24 cellular contexts compared by ENCODE assay signal in the genomic region with DNA sequence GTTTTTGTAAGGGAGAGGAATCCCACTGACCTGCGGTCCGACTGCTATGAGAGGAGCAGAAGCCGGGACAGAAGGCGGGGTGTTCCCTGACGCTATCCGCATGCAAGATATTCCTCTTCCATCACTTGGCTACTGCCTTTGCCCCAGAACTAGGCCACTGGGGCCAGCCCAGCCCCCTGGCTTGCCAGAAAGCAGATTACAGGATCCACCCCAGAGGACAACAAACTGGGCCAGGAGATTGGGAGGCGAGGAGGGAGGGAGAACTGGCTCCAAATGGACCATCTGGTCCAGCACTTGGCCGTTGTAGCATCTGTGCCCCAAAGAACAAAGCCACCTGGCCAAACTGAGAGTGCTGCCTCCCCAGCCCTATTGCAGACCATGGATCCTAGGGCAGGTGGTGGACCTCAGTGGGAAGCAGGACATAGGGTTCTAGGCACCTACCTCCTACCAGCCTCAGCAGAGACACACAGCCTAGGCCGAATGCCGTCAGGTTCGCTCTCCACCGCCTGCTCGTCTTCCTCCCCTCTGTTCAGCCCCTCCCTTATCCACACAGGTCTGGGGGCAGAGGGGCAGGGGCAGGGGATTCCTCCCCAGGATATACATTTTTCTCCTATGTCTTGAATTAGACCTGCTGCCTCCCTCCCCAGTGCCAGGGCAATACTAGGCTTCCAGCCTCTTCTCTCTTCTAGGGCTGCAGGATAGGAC. TPM values are rescaled to one million over a fixed set of nuclear protein-coding genes. Genes with fewer than 3 reads are reported as not detected.
DNase-seq lines count a peak whose midpoint lies in the region; ATAC-seq and TF ChIP-seq lines count a peak whose summit lies in the region.
"Had no signal": no experiment of that assay in that cellular context is flagged by ENCODE, and none has a peak within 500 bp of the region (broad histone marks: within the 10 kb centered on the region; RNA-seq: fewer than 3 reads in every experiment).

No MANE protein-coding gene starts in this region.

- peaks cover 20 to 26% of the 10 kb centered on the region in 2 donors for H3K4me1 Mint-ChIP-seq in natural killer cell treated with Interleukin-12 subunit alpha and Interleukin-12 subunit beta and Interleukin-15 and Interleukin-18, amount 100 ng/mL, for 72 hours (ENCODE audit: low read depth in 2 of 2)
- H3K4me1 Mint-ChIP-seq in natural killer cell (peaks cover 31% of the 10 kb centered on the region in 2 donors), nephron (peaks cover 21% of the 10 kb centered on the region)

- no peak for ATAC-seq in natural killer cell treated with Interleukin-12 subunit alpha and Interleukin-12 subunit beta and Interleukin-15 and Interleukin-18, amount 100 ng/mL, for 72 hours
- no peak for ATAC-seq in natural killer cell
- ATAC-seq in HG03378 (IDR thresholded peaks at IDR 0.05; ENCODE audit: unreplicated experiment): no peak
- ATAC-seq: HCT116, Right ventricle myocardium inferior had no signal

- intact Hi-C loops in natural killer cell (cut with micrococcal nuclease): loop anchor here (2.0 kb wide), 2 partner anchors 209 to 313 kb away; no protein-coding TSS in a partner anchor

- no peak for TF ChIP-seq CTCF in natural killer cell (IDR thresholded peaks at IDR 0.05)
- TF ChIP-seq CTCF in WERI-Rb-1 (IDR thresholded peaks at IDR 0.05; ENCODE audit: low read depth, low read length): no peak
- TF ChIP-seq CTCF in nephron (IDR thresholded peaks at IDR 0.05; ENCODE audit: unreplicated experiment in 3 of 3): no peak

- peaks cover 6% of the 10 kb centered on the region; the same call in 1 of the 2 replicates for H3K36me3 ChIP-seq in WERI-Rb-1
- H3K36me3 ChIP-seq: BLaER1 treated with 17β-estradiol and CSF1 and Interleukin-3, amounts not matched to agents 10 nM and 100 nM had no signal

- peak overlapping the region in 1 of 2 donors; percentile 53 for H3K27ac Mint-ChIP-seq in natural killer cell treated with Interleukin-12 subunit alpha and Interleukin-12 subunit beta and Interleukin-15 and Interleukin-18, amount 100 ng/mL, for 72 hours
- H3K27ac Mint-ChIP-seq in natural killer cell (no peak overlapping the region), nephron (no peak overlapping the region)

- no peaks in the 10 kb centered on the region for H3K9me3 Mint-ChIP-seq in natural killer cell treated with Interleukin-12 subunit alpha and Interleukin-12 subunit beta and Interleukin-15 and Interleukin-18, amount 100 ng/mL, for 72 hours
- H3K9me3 Mint-ChIP-seq in natural killer cell: peaks cover 0 to 3% of the 10 kb centered on the region in 2 donors
- H3K9me3 Mint-ChIP-seq in nephron: no peaks in the 10 kb centered on the region

- no peaks in the 10 kb centered on the region for H3K36me3 Mint-ChIP-seq in natural killer cell treated with Interleukin-12 subunit alpha and Interleukin-12 subunit beta and Interleukin-15 and Interleukin-18, amount 100 ng/mL, for 72 hours
- H3K36me3 Mint-ChIP-seq in natural killer cell (peaks cover 8% of the 10 kb centered on the region), nephron (ENCODE audit: low read depth) (peaks cover 5% of the 10 kb centered on the region)

- peaks cover 6% of the 10 kb centered on the region for H3K27me3 ChIP-seq in WERI-Rb-1 (ENCODE audit: insufficient read depth, low read depth, severe bottlenecking)

- no peak overlapping the region for H3K4me3 Mint-ChIP-seq in natural killer cell treated with Interleukin-12 subunit alpha and Interleukin-12 subunit beta and Interleukin-15 and Interleukin-18, amount 100 ng/mL, for 72 hours
- H3K4me3 Mint-ChIP-seq in natural killer cell (no peak overlapping the region), nephron (peak overlapping the region in 2 of 3 experiments; percentile 51 to 94)

- peaks cover 26 to 47% of the 10 kb centered on the region in 2 donors for H3K27me3 Mint-ChIP-seq in natural killer cell treated with Interleukin-12 subunit alpha and Interleukin-12 subunit beta and Interleukin-15 and Interleukin-18, amount 100 ng/mL, for 72 hours
- H3K27me3 Mint-ChIP-seq in natural killer cell (ENCODE audit: low read depth in 2 of 2) (peaks cover 10 to 36% of the 10 kb centered on the region in 2 donors), nephron (ENCODE audit: low read depth) (peaks cover 70% of the 10 kb centered on the region)

- peak; percentile 53 for DNase-seq in natural killer cell treated with Interleukin-12 subunit alpha and Interleukin-12 subunit beta and Interleukin-15 and Interleukin-18, amount 100 ng/mL, for 72 hours (ENCODE audit: low spot score)
- no peak for DNase-seq in natural killer cell
- DNase-seq in WERI-Rb-1: peak; percentile 89
- DNase-seq in AG08395 (ENCODE audit: low spot score): no peak
- no peak for DNase-seq in NCI-H1417 treated with DMSO at 0.1 percent for 48 hours (lab: John Stamatoyannopoulos, UW)
- DNase-seq in NCI-H748 treated with DMSO at 0.1 percent for 48 hours (lab: John Stamatoyannopoulos, UW): no peak
- DNase-seq: ACHN; Calu3; CD8-positive, alpha-beta memory T cell; DMS53; GF-D8; GOT3; IMR-90; NCI-H1105 treated with DMSO at 0.1 percent for 48 hours; NCI-H1694 treated with DMSO at 0.1 percent for 48 hours; OCI-M1 had no signal

- H3K9me3 ChIP-seq in WERI-Rb-1 (ENCODE audit: severe bottlenecking): no peaks in the 10 kb centered on the region
- H3K9me3 ChIP-seq: BLaER1 treated with 17β-estradiol and CSF1 and Interleukin-3, amounts not matched to agents 10 nM and 100 nM had no signal

- peak overlapping the region; percentile 76 for H3K27ac ChIP-seq in WERI-Rb-1
- H3K27ac ChIP-seq: 22Rv1; BLaER1 treated with 17β-estradiol and CSF1 and Interleukin-3, amounts not matched to agents 10 nM and 100 nM; KMS-11; SJSA1 had no signal

- H3K4me3 ChIP-seq in WERI-Rb-1 (ENCODE audit: low read depth, low read length): no peak overlapping the region
- H3K4me3 ChIP-seq: BLaER1 treated with 17β-estradiol and CSF1 and Interleukin-3, amounts not matched to agents 10 nM and 100 nM; SJSA1 had no signal

RNA-seq across cellular contexts. Expression of gene MDGA1, which starts 4.0 kb away (rescaled TPM):
- total RNA-seq in natural killer cell treated with Interleukin-12 subunit alpha and Interleukin-12 subunit beta and Interleukin-15 and Interleukin-18, amount 100 ng/mL, for 72 hours: 1 to 10 TPM in 1 of 2 donors, under 1 TPM in 1; 0.56 to 5.2 TPM
- 10 to 100 TPM in 2 of 3 donors, under 1 TPM in 1; 0.53 to 24.2 (median 16.7) TPM for total RNA-seq in natural killer cell

Comparison
In these comparisons a context has a peak if more than half of its experiments do, and no peak if none do; other contexts are left out.
1. DNase-seq: peak in natural killer cell treated with Interleukin-12 subunit alpha and Interleukin-12 subunit beta and Interleukin-15 and Interleukin-18, amount 100 ng/mL, for 72 hours (single experiment) and WERI-Rb-1 (single experiment); none in natural killer cell (single experiment), AG08395 (single experiment), NCI-H1417 treated with DMSO at 0.1 percent for 48 hours (single experiment) and NCI-H748 treated with DMSO at 0.1 percent for 48 hours (single experiment).
2. H3K4me3 Mint-ChIP-seq: peak in nephron (2 of 3); none in natural killer cell treated with Interleukin-12 subunit alpha and Interleukin-12 subunit beta and Interleukin-15 and Interleukin-18, amount 100 ng/mL, for 72 hours (single experiment) and natural killer cell (single experiment).